Comparison of ENCODE assay signal across 3 cellular contexts in genomic region chr12:124896461-124896860, GRCh38.
TF ChIP-seq lines count a peak whose summit lies in the region.

No MANE protein-coding gene starts in this region.

TF ChIP-seq in HepG2, 621 proteins besides CTCF, POLR2A, EP300 and RAD21:
- peak; percentile 26; the same call in 1 of the 2 replicates for TF ChIP-seq ZNF687 (CRISPR knock-in tag; IDR thresholded peaks at IDR 0.05)
- no peak for TF ChIP-seq KLF6 (CRISPR knock-in tag; IDR thresholded peaks at IDR 0.05)
- peak; percentile 58; the same call in 1 of the 2 replicates for TF ChIP-seq ZNF143 (CRISPR knock-in tag; IDR thresholded peaks at IDR 0.05)
- TF ChIP-seq ZFP91 (CRISPR knock-in tag; IDR thresholded peaks at IDR 0.05; ENCODE audit: borderline replicate concordance), result 0 out of 2 replicates have a peak, but pooled peaks have one; percentile 26
- TF ChIP-seq ZMYM3 (CRISPR knock-in tag; IDR thresholded peaks at IDR 0.05), result peak; percentile 85
- peak; percentile 49; the same call in 1 of the 2 replicates for TF ChIP-seq KDM1A (CRISPR knock-in tag; IDR thresholded peaks at IDR 0.05)
- no peak for TF ChIP-seq NCOA5 (CRISPR knock-in tag; IDR thresholded peaks at IDR 0.05)

TF ChIP-seq in K562, 482 proteins besides CTCF, POLR2A, EP300 and RAD21:
- TF ChIP-seq TBL1XR1 (IDR thresholded peaks at IDR 0.05; ENCODE audit: low read length in 2 of 2) (no peak), MECOM (CRISPR knock-in tag; IDR thresholded peaks at IDR 0.05) (no peak), ZNF143 (CRISPR knock-in tag; IDR thresholded peaks at IDR 0.05) (peak; percentile 77), TSC22D4 (tag; IDR thresholded peaks at IDR 0.05) (no peak), ZNF121 (CRISPR knock-in tag; conservative IDR thresholded peaks at IDR 0.05) (peak; percentile 29; the same call in 1 of the 2 replicates), KDM1A (IDR thresholded peaks at IDR 0.05) (peak; percentile 63 to 76), NR0B1 (IDR thresholded peaks at IDR 0.05; ENCODE audit: partially characterized antibody) (no peak), PTBP1 (IDR thresholded peaks at IDR 0.05; ENCODE audit: low read depth, low read length) (0 out of 2 replicates have a peak, but pooled peaks have one; percentile 67), IFI16 (CRISPR knock-in tag; IDR thresholded peaks at IDR 0.05) (no peak), HDAC2 (IDR thresholded peaks at IDR 0.05) (0 out of 2 replicates have a peak, but pooled peaks have one; percentile 39), NR3C1 (CRISPR knock-in tag; IDR thresholded peaks at IDR 0.05) (no peak), RCOR1 (IDR thresholded peaks at IDR 0.05; ENCODE audit: borderline replicate concordance in 1 of 2, low read depth in 2 of 2, low read length in 2 of 2) (peak in 1 of 2 experiments; percentile 38; a peak in 1 of 4 replicates), RBM25 (IDR thresholded peaks at IDR 0.05; ENCODE audit: low read depth, low read length, severe bottlenecking) (peak; percentile 90), BCOR (IDR thresholded peaks at IDR 0.05) (peak; percentile 87), ZNF785 (CRISPR knock-in tag; IDR thresholded peaks at IDR 0.05) (no peak), SMARCA5 (IDR thresholded peaks at IDR 0.05) (peak; percentile 80)

TF ChIP-seq in H1, 55 proteins besides CTCF, POLR2A, EP300 and RAD21:
- TF ChIP-seq KDM1A (IDR thresholded peaks at IDR 0.05; ENCODE audit: borderline replicate concordance, low read length) (peak; percentile 74; the same call in 1 of the 2 replicates), SIRT6 (IDR thresholded peaks at IDR 0.05; ENCODE audit: low read length) (no peak)
